4 cellular contexts compared by ENCODE assay signal in genomic region chr1:58946390-58946789, GRCh38.
TF ChIP-seq lines count a peak whose summit lies in the region.

No MANE protein-coding gene starts in this region.

TF ChIP-seq in SK-N-SH treated with all-trans-retinoic acid at 6 μM for 48 hours, 23 proteins besides CTCF, POLR2A, EP300 and RAD21:
- TF ChIP-seq ZNF8 (CRISPR knock-in tag; IDR thresholded peaks at IDR 0.05) (peak; percentile 82), TOX (CRISPR knock-in tag; IDR thresholded peaks at IDR 0.05; ENCODE audit: borderline replicate concordance) (no peak)

TF ChIP-seq in SK-N-SH, 30 proteins besides CTCF, POLR2A, EP300 and RAD21:
- no peak for TF ChIP-seq GATA2 (CRISPR knock-in tag; IDR thresholded peaks at IDR 0.05)
- TF ChIP-seq, protein P1, sequence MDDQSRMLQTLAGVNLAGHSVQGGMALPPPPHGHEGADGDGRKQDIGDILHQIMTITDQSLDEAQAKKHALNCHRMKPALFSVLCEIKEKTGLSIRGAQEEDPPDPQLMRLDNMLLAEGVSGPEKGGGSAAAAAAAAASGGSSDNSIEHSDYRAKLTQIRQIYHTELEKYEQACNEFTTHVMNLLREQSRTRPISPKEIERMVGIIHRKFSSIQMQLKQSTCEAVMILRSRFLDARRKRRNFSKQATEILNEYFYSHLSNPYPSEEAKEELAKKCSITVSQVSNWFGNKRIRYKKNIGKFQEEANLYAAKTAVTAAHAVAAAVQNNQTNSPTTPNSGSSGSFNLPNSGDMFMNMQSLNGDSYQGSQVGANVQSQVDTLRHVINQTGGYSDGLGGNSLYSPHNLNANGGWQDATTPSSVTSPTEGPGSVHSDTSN (IDR thresholded peaks at IDR 0.05): no peak

TF ChIP-seq in HEK293, 187 proteins besides CTCF, POLR2A, EP300 and RAD21:
- TF ChIP-seq ZNF530 (tag by site-specific recombination; IDR thresholded peaks at IDR 0.05; ENCODE audit: low read depth) (no peak), ZNF146 (tag by site-specific recombination; IDR thresholded peaks at IDR 0.05) (peak; percentile 76)

TF ChIP-seq in K562, 482 proteins besides CTCF, POLR2A, EP300 and RAD21:
- TF ChIP-seq ESRRB (CRISPR knock-in tag; IDR thresholded peaks at IDR 0.05; ENCODE audit: borderline replicate concordance): no peak
- TF ChIP-seq ZNF146 (CRISPR knock-in tag; IDR thresholded peaks at IDR 0.05; ENCODE audit: unreplicated experiment): peak; percentile 76
TF ChIP-seq in K562: peak in this region for 1.
